ENCODE assay signal across 1 cellular context in genomic region chr2:127508621-127509034, GRCh38.
TF ChIP-seq lines count a peak whose summit lies in the region.

No MANE protein-coding gene starts in this region.

TF ChIP-seq in GM12878, 131 proteins besides CTCF, POLR2A, EP300 and RAD21 (continued from another document and continues in another):
- TF ChIP-seq CUX1 (IDR thresholded peaks at IDR 0.05; ENCODE audit: insufficient replicate concordance, low read depth, low read length) (no peak), NR2C2 (IDR thresholded peaks at IDR 0.05; ENCODE audit: borderline replicate concordance, control insufficient read depth, insufficient read length, low read depth) (no peak), RELB (IDR thresholded peaks at IDR 0.05; ENCODE audit: low read depth) (0 out of 2 replicates have a peak, but pooled peaks have one; percentile 14), CHD4 (IDR thresholded peaks at IDR 0.05) (no peak), NFYA (IDR thresholded peaks at IDR 0.05; ENCODE audit: borderline replicate concordance, low read depth, low read length) (no peak), IKZF2 (IDR thresholded peaks at IDR 0.05) (peak; percentile 44 to 50; a peak in 3 of 4 replicates), MTA3 (IDR thresholded peaks at IDR 0.05; ENCODE audit: borderline replicate concordance, low read length) (no peak), HDAC6 (IDR thresholded peaks at IDR 0.05; ENCODE audit: unreplicated experiment) (no peak), SMARCA5 (IDR thresholded peaks at IDR 0.05) (no peak), BCL11A (IDR thresholded peaks at IDR 0.05; ENCODE audit: low read depth, low read length) (no peak), ZBTB11 (CRISPR knock-in tag; IDR thresholded peaks at IDR 0.05) (no peak), ETV6 (conservative IDR thresholded peaks at IDR 0.05 in 1 of 2, IDR thresholded peaks at IDR 0.05 in 1 of 2; ENCODE audit: borderline replicate concordance in 1 of 2, low read depth in 1 of 2) (no peak), HDAC2 (IDR thresholded peaks at IDR 0.05) (no peak), BACH1 (IDR thresholded peaks at IDR 0.05; ENCODE audit: borderline replicate concordance) (peak; percentile 79; the same call in 1 of the 2 replicates), SPI1 (IDR thresholded peaks at IDR 0.05; ENCODE audit: borderline replicate concordance, insufficient read depth, low read depth, low read length) (0 out of 2 replicates have a peak, but pooled peaks have one; percentile 24), IKZF1 (conservative IDR thresholded peaks at IDR 0.05) (peak; percentile 53), HCFC1 (IDR thresholded peaks at IDR 0.05; ENCODE audit: low read length) (no peak), PML (IDR thresholded peaks at IDR 0.05; ENCODE audit: low read length) (no peak), RB1 (IDR thresholded peaks at IDR 0.05; ENCODE audit: borderline replicate concordance) (no peak), EED (IDR thresholded peaks at IDR 0.05; ENCODE audit: low read depth) (peak; percentile 79), BCLAF1 (IDR thresholded peaks at IDR 0.05) (no peak), PAX8 (IDR thresholded peaks at IDR 0.05) (no peak), FOXK2 (IDR thresholded peaks at IDR 0.05) (no peak), NKRF (conservative IDR thresholded peaks at IDR 0.05) (no peak), ELK1 (IDR thresholded peaks at IDR 0.05; ENCODE audit: low read depth, low read length) (no peak), CEBPB (IDR thresholded peaks at IDR 0.05; ENCODE audit: borderline replicate concordance in 1 of 2, low read depth in 2 of 2, low read length in 2 of 2) (no peak), SRF (IDR thresholded peaks at IDR 0.05; ENCODE audit: low read depth in 2 of 2, low read length in 2 of 2) (no peak), SUPT20H (IDR thresholded peaks at IDR 0.05; ENCODE audit: borderline replicate concordance, control insufficient read depth, low read depth, low read length) (no peak), MEF2B (IDR thresholded peaks at IDR 0.05; ENCODE audit: partially characterized antibody, poor library complexity, severe bottlenecking) (peak; percentile 53), RUNX3 (IDR thresholded peaks at IDR 0.05; ENCODE audit: low read length) (no peak), SKIL (IDR thresholded peaks at IDR 0.05; ENCODE audit: low read depth, poor library complexity, severe bottlenecking) (no peak), ZNF207 (IDR thresholded peaks at IDR 0.05; ENCODE audit: borderline replicate concordance) (no peak), TBL1XR1 (IDR thresholded peaks at IDR 0.05; ENCODE audit: low read depth, low read length) (no peak), JUNB (IDR thresholded peaks at IDR 0.05) (0 out of 2 replicates have a peak, but pooled peaks have one; percentile 17), SMAD5 (IDR thresholded peaks at IDR 0.05; ENCODE audit: low read depth) (no peak), BMI1 (IDR thresholded peaks at IDR 0.05; ENCODE audit: borderline replicate concordance) (no peak), BHLHE40 (IDR thresholded peaks at IDR 0.05; ENCODE audit: borderline replicate concordance in 1 of 2, low read depth in 2 of 2, low read length in 1 of 2) (no peak), PKNOX1 (IDR thresholded peaks at IDR 0.05) (no peak), IRF5 (IDR thresholded peaks at IDR 0.05; ENCODE audit: borderline replicate concordance) (no peak), ASH2L (IDR thresholded peaks at IDR 0.05; ENCODE audit: borderline replicate concordance, low read depth) (no peak)
